In genomic region chr20:62370807-62371587, GRCh38 we compare ENCODE assay signal across 1 cellular context.
TF ChIP-seq lines count a peak whose summit lies in the region.

No MANE protein-coding gene starts in this region.

TF ChIP-seq in HepG2, 621 proteins besides CTCF, POLR2A, EP300 and RAD21 (continued from another document and continues in another):
- TF ChIP-seq PBX3 (CRISPR knock-in tag; IDR thresholded peaks at IDR 0.05; ENCODE audit: borderline replicate concordance): no peak
- TF ChIP-seq KLF13 (CRISPR knock-in tag; IDR thresholded peaks at IDR 0.05): 0 out of 2 replicates have a peak, but pooled peaks have one; percentile 74
- TF ChIP-seq FOXK2 (IDR thresholded peaks at IDR 0.05): no peak
- TF ChIP-seq GZF1 (CRISPR knock-in tag; IDR thresholded peaks at IDR 0.05): peak; percentile 89
- peak; percentile 45 for TF ChIP-seq SP4 (CRISPR knock-in tag; IDR thresholded peaks at IDR 0.05)
- TF ChIP-seq CHD2 (IDR thresholded peaks at IDR 0.05; ENCODE audit: low read depth, low read length): no peak
- no peak for TF ChIP-seq ZC3H4 (CRISPR knock-in tag; IDR thresholded peaks at IDR 0.05; ENCODE audit: borderline replicate concordance)
- peak; percentile 87 for TF ChIP-seq GATAD2A (CRISPR knock-in tag; IDR thresholded peaks at IDR 0.05)
- 0 out of 2 replicates have a peak, but pooled peaks have one; percentile 43 for TF ChIP-seq TRIM24 (CRISPR knock-in tag; IDR thresholded peaks at IDR 0.05)
- TF ChIP-seq FOXK1 (CRISPR knock-in tag; IDR thresholded peaks at IDR 0.05; ENCODE audit: borderline replicate concordance, low read depth): peak; percentile 54; the same call in 1 of the 2 replicates
- peak; percentile 84 for TF ChIP-seq RXRA (CRISPR knock-in tag; IDR thresholded peaks at IDR 0.05)
- TF ChIP-seq ZNF24 (IDR thresholded peaks at IDR 0.05): no peak
- TF ChIP-seq ZNF775 (CRISPR knock-in tag; IDR thresholded peaks at IDR 0.05; ENCODE audit: borderline replicate concordance): no peak
- TF ChIP-seq AHDC1 (CRISPR knock-in tag; IDR thresholded peaks at IDR 0.05; ENCODE audit: borderline replicate concordance): peak; percentile 70; the same call in 1 of the 2 replicates
- TF ChIP-seq ZNF292 (CRISPR knock-in tag; IDR thresholded peaks at IDR 0.05; ENCODE audit: borderline replicate concordance, low read depth): peak; percentile 68
- no peak; the same call in 1 of the 2 replicates for TF ChIP-seq ZNF850 (CRISPR knock-in tag; conservative IDR thresholded peaks at IDR 0.05)
- TF ChIP-seq PAWR (CRISPR knock-in tag; IDR thresholded peaks at IDR 0.05; ENCODE audit: borderline replicate concordance): no peak
- no peak for TF ChIP-seq NFIC (IDR thresholded peaks at IDR 0.05; ENCODE audit: low read length)
- peak; percentile 83 for TF ChIP-seq ZBTB34 (CRISPR knock-in tag; IDR thresholded peaks at IDR 0.05)
- TF ChIP-seq RCOR2 (CRISPR knock-in tag; IDR thresholded peaks at IDR 0.05): no peak; the same call in 1 of the 2 replicates
- no peak for TF ChIP-seq RNF219 (CRISPR knock-in tag; IDR thresholded peaks at IDR 0.05)
- peak; percentile 57; the same call in 1 of the 2 replicates for TF ChIP-seq NR2F2 (IDR thresholded peaks at IDR 0.05; ENCODE audit: borderline replicate concordance, low read depth)
- TF ChIP-seq ATF7-NPFF (CRISPR knock-in tag; IDR thresholded peaks at IDR 0.05; ENCODE audit: low read depth): peak; percentile 82; the same call in 1 of the 2 replicates
- peak; percentile 64; the same call in 1 of the 2 replicates for TF ChIP-seq STAT6 (CRISPR knock-in tag; IDR thresholded peaks at IDR 0.05; ENCODE audit: borderline replicate concordance)
- peak; percentile 50 for TF ChIP-seq GMEB1 (CRISPR knock-in tag; IDR thresholded peaks at IDR 0.05; ENCODE audit: borderline replicate concordance)
- no peak for TF ChIP-seq ISX (CRISPR knock-in tag; conservative IDR thresholded peaks at IDR 0.05)
- peak; percentile 63; the same call in 1 of the 2 replicates for TF ChIP-seq CBX5 (CRISPR knock-in tag; IDR thresholded peaks at IDR 0.05; ENCODE audit: borderline replicate concordance)
- TF ChIP-seq ZNF567 (CRISPR knock-in tag; IDR thresholded peaks at IDR 0.05; ENCODE audit: borderline replicate concordance): no peak; the same call in none of the 2 replicates
- peak; percentile 57; the same call in 1 of the 2 replicates for TF ChIP-seq IRX3 (CRISPR knock-in tag; IDR thresholded peaks at IDR 0.05; ENCODE audit: borderline replicate concordance, low read depth)
- TF ChIP-seq ZNF235 (CRISPR knock-in tag; IDR thresholded peaks at IDR 0.05; ENCODE audit: borderline replicate concordance): peak; percentile 95; the same call in 1 of the 2 replicates
- 0 out of 2 replicates have a peak, but pooled peaks have one; percentile 25 for TF ChIP-seq MLX (CRISPR knock-in tag; IDR thresholded peaks at IDR 0.05)
- no peak; the same call in 1 of the 2 replicates for TF ChIP-seq SP2 (CRISPR knock-in tag; IDR thresholded peaks at IDR 0.05)
- TF ChIP-seq MIER2 (CRISPR knock-in tag; IDR thresholded peaks at IDR 0.05): no peak; the same call in 1 of the 2 replicates
- 0 out of 2 replicates have a peak, but pooled peaks have one; percentile 73 for TF ChIP-seq HES4 (CRISPR knock-in tag; IDR thresholded peaks at IDR 0.05; ENCODE audit: borderline replicate concordance)
- no peak; the same call in none of the 2 replicates for TF ChIP-seq ZNF317 (CRISPR knock-in tag; IDR thresholded peaks at IDR 0.05)
- TF ChIP-seq ZNF670 (CRISPR knock-in tag; IDR thresholded peaks at IDR 0.05; ENCODE audit: borderline replicate concordance): peak; percentile 89; the same call in 1 of the 2 replicates
- TF ChIP-seq ZNF30 (CRISPR knock-in tag; IDR thresholded peaks at IDR 0.05): peak; percentile 4; the same call in 1 of the 2 replicates
- no peak for TF ChIP-seq HOXA5 (CRISPR knock-in tag; IDR thresholded peaks at IDR 0.05)
- peak; percentile 93; the same call in 1 of the 2 replicates for TF ChIP-seq THYN1 (CRISPR knock-in tag; IDR thresholded peaks at IDR 0.05; ENCODE audit: borderline replicate concordance, low read depth)
- TF ChIP-seq ZBTB20 (CRISPR knock-in tag; IDR thresholded peaks at IDR 0.05; ENCODE audit: borderline replicate concordance, low read depth): peak; percentile 53; the same call in 1 of the 2 replicates
- TF ChIP-seq SMYD3 (CRISPR knock-in tag; IDR thresholded peaks at IDR 0.05): peak; percentile 77; the same call in 1 of the 2 replicates
- TF ChIP-seq ZEB1 (IDR thresholded peaks at IDR 0.05; ENCODE audit: insufficient replicate concordance, low read depth): no peak
- TF ChIP-seq ZSCAN25 (CRISPR knock-in tag; IDR thresholded peaks at IDR 0.05): no peak; the same call in 1 of the 2 replicates
- no peak for TF ChIP-seq ZNF790 (CRISPR knock-in tag; IDR thresholded peaks at IDR 0.05; ENCODE audit: borderline replicate concordance)
- TF ChIP-seq ZNF350 (CRISPR knock-in tag; IDR thresholded peaks at IDR 0.05; ENCODE audit: borderline replicate concordance, low read depth): no peak; the same call in 1 of the 2 replicates
- peak; percentile 80 for TF ChIP-seq ZNF281 (CRISPR knock-in tag; IDR thresholded peaks at IDR 0.05; ENCODE audit: borderline replicate concordance)
